In genomic region chr12:89698607-89699006, GRCh38 we compare ENCODE assay signal across 2 cellular contexts.
TF ChIP-seq lines count a peak whose summit lies in the region.

No MANE protein-coding gene starts in this region.

TF ChIP-seq in IMR-90, 13 proteins besides CTCF, POLR2A, EP300 and RAD21:
- TF ChIP-seq RCOR1 (IDR thresholded peaks at IDR 0.05; ENCODE audit: insufficient replicate concordance, low read length) = no peak
- no peak for TF ChIP-seq ELK1 (IDR thresholded peaks at IDR 0.05; ENCODE audit: borderline replicate concordance, low read depth, low read length)
- TF ChIP-seq NFE2L2 (IDR thresholded peaks at IDR 0.05; ENCODE audit: low read depth, low read length) = no peak
- no peak for TF ChIP-seq SMC3 (IDR thresholded peaks at IDR 0.05; ENCODE audit: low read depth, low read length)
- no peak for TF ChIP-seq CHD1 (IDR thresholded peaks at IDR 0.05; ENCODE audit: low read depth, low read length)
- no peak for TF ChIP-seq CEBPB (IDR thresholded peaks at IDR 0.05; ENCODE audit: low read depth, low read length)
- no peak for TF ChIP-seq USF2 (IDR thresholded peaks at IDR 0.05; ENCODE audit: low read depth, low read length)

TF ChIP-seq in GM12878, 131 proteins besides CTCF, POLR2A, EP300 and RAD21:
- TF ChIP-seq POU2F2 (IDR thresholded peaks at IDR 0.05; ENCODE audit: borderline replicate concordance, low read depth, low read length) = no peak
- no peak for TF ChIP-seq PBX3 (IDR thresholded peaks at IDR 0.05; ENCODE audit: insufficient replicate concordance, low read depth, low read length)
- TF ChIP-seq CBX5 (IDR thresholded peaks at IDR 0.05; ENCODE audit: low read depth) = no peak
- no peak for TF ChIP-seq PAX5 (IDR thresholded peaks at IDR 0.05; ENCODE audit: borderline replicate concordance, low read depth, low read length)
- TF ChIP-seq POLR2AphosphoS5 (IDR thresholded peaks at IDR 0.05; ENCODE audit: low read length) = peak; percentile 31; the same call in 1 of the 2 replicates
